ENCODE assay signal across 8 cellular contexts in genomic region chr18:711330-711692, GRCh38. TPM values are rescaled to one million over a fixed set of nuclear protein-coding genes. Genes with fewer than 3 reads are reported as not detected.
DNase-seq lines count a peak whose midpoint lies in the region; ATAC-seq and TF ChIP-seq lines count a peak whose summit lies in the region.

No MANE protein-coding gene starts in this region.

- no peaks in the 10 kb centered on the region for H3K27me3 Mint-ChIP-seq in Caco-2 (ENCODE audit: insufficient read depth, unreplicated experiment)

- TF ChIP-seq CTCF in Caco-2 (IDR thresholded peaks at IDR 0.05; ENCODE audit: insufficient read depth in 1 of 2, low read depth in 1 of 2, low read length in 1 of 2, severe bottlenecking in 1 of 2, unreplicated experiment in 1 of 2) (no peak), RWPE1 (conservative IDR thresholded peaks at IDR 0.05; ENCODE audit: low read depth) (no peak)

- intact Hi-C loops in Caco-2 (cut with micrococcal nuclease; ENCODE audit: unreplicated experiment) = loop anchor here (2.0 to 5.0 kb wide), 2 partner anchors 29 to 54 kb away; partner anchors contain the start of gene TYMS

- H3K27ac ChIP-seq in RWPE1 (peak overlapping the region; percentile 82), esophagus (ENCODE audit: low read depth in 2 of 2, low read length in 1 of 2) (peak overlapping the region; percentile 36 to 88), neuronal stem cell (replicated peaks; ENCODE audit: low read length) (no peak overlapping the region)

- peak overlapping the region; percentile 81 for H3K4me3 Mint-ChIP-seq in Caco-2 (ENCODE audit: unreplicated experiment)

- no peak overlapping the region for H3K18ac ChIP-seq in neuronal stem cell (ENCODE audit: low read length)

- no TSS peak for BruUV-seq in Caco-2 (replicated peaks; lab: Mats Ljungman, UMichigan)

- H3K36me3 ChIP-seq in Caco-2 (ENCODE audit: control insufficient read depth, insufficient read depth, low read length) (peaks cover 6% of the 10 kb centered on the region), esophagus (ENCODE audit: control insufficient read depth in 2 of 2, insufficient read depth in 2 of 2, low read length in 1 of 2) (peaks cover 0 to 3% of the 10 kb centered on the region in 2 donors), neuronal stem cell (replicated peaks in 1 of 2; ENCODE audit: control insufficient read depth in 2 of 2, insufficient read depth in 2 of 2, low read length in 2 of 2) (no peaks in the 10 kb centered on the region)

- peaks cover 19% of the 10 kb centered on the region for H3K4me1 Mint-ChIP-seq in Caco-2 (ENCODE audit: low read depth, unreplicated experiment)

- H3K36me3 Mint-ChIP-seq in Caco-2 (ENCODE audit: insufficient read depth, unreplicated experiment) = peaks cover 44% of the 10 kb centered on the region

- peak overlapping the region; percentile 92 for H2AFZ ChIP-seq in neuronal stem cell (ENCODE audit: low read length)

- ATAC-seq in GM21529 (IDR thresholded peaks at IDR 0.05; ENCODE audit: unreplicated experiment) (peak; percentile 13), HG03521 (IDR thresholded peaks at IDR 0.05; ENCODE audit: unreplicated experiment) (no peak)

- no peak for DNase-seq in Caco-2
- peak; percentile 14 for DNase-seq in RWPE1 (ENCODE audit: low spot score)
- no peak for DNase-seq in neuronal stem cell (ENCODE audit: low spot score)
- DNase-seq in NCI-H1930 (lab: John Stamatoyannopoulos, UW) = no peak
- no peak for DNase-seq in NCI-H2107 treated with DMSO at 0.1 percent for 48 hours (lab: John Stamatoyannopoulos, UW; ENCODE audit: unreplicated experiment)

- H3K9me3 Mint-ChIP-seq in Caco-2 (ENCODE audit: unreplicated experiment) = no peaks in the 10 kb centered on the region

- no peak overlapping the region for H3K14ac ChIP-seq in neuronal stem cell (ENCODE audit: low read length)

- CTCF ChIA-PET in Caco-2 (lab: Charles Lee) (no interaction called here), RWPE1 (lab: Yijun Ruan, JAX) (interaction anchor here (0.7 kb wide), 1 partner anchor 1203 kb away, joined by 3 read pairs; no protein-coding TSS in a partner anchor)

- H3K4me2 ChIP-seq in neuronal stem cell (ENCODE audit: insufficient read depth, low read length, poor library complexity, severe bottlenecking) = peak overlapping the region; percentile 85

- H2BK5ac ChIP-seq in neuronal stem cell (ENCODE audit: low read length) = no peak overlapping the region

- H3K27me3 ChIP-seq in Caco-2 (replicated peaks; ENCODE audit: control insufficient read depth, insufficient read depth, low read length) (no peaks in the 10 kb centered on the region), esophagus (ENCODE audit: control insufficient read depth in 1 of 2, insufficient read depth in 2 of 2, low read length in 2 of 2) (no peaks in the 10 kb centered on the region), neuronal stem cell (ENCODE audit: control insufficient read depth in 3 of 3, insufficient read depth in 3 of 3, low read depth in 1 of 3, low read length in 3 of 3) (peaks cover 0 to 3% (median 0%) of the 10 kb centered on the region in 3 experiments)

- peak overlapping the region; percentile 76 for H3K4me3 ChIP-seq in Caco-2 (ENCODE audit: low read depth, low read length)
- peak overlapping the region; percentile 55 to 76 for H3K4me3 ChIP-seq in esophagus (ENCODE audit: low read depth in 1 of 2, low read length in 2 of 2)
- peak overlapping the region; percentile 48 to 84 for H3K4me3 ChIP-seq in neuronal stem cell (ENCODE audit: low read length in 2 of 2)

- no peak overlapping the region for H2BK15ac ChIP-seq in neuronal stem cell (ENCODE audit: low read length)

- POLR2A ChIA-PET in Caco-2 (lab: Charles Lee) = no interaction called here
- POLR2A ChIA-PET in RWPE1 (lab: Yijun Ruan, JAX; ENCODE audit: low non-redundant PET) = no interaction called here

- H2BK120ac ChIP-seq in neuronal stem cell (ENCODE audit: low read depth, low read length) = no peak overlapping the region

- no peak overlapping the region for H3K9ac ChIP-seq in neuronal stem cell (ENCODE audit: low read depth, low read length, poor library complexity)

- H3K9me3 ChIP-seq in Caco-2 (no peaks in the 10 kb centered on the region), esophagus (ENCODE audit: control insufficient read depth in 2 of 2, insufficient read depth in 1 of 2, low read depth in 1 of 2, low read length in 1 of 2) (no peaks in the 10 kb centered on the region), neuronal stem cell (replicated peaks in 1 of 2; ENCODE audit: control insufficient read depth in 2 of 2, insufficient read depth in 1 of 2, low read depth in 1 of 2, low read length in 2 of 2) (peaks cover 2 to 10% of the 10 kb centered on the region in 2 donors)

- no peak overlapping the region for H4K8ac ChIP-seq in neuronal stem cell (ENCODE audit: low read depth, low read length)

- H2AK5ac ChIP-seq in neuronal stem cell (ENCODE audit: low read depth, low read length) = no peak overlapping the region

- H3K27ac Mint-ChIP-seq in Caco-2 (ENCODE audit: unreplicated experiment) = peak overlapping the region; percentile 81

- H3K79me1 ChIP-seq in neuronal stem cell (ENCODE audit: low read depth, low read length) = no peaks in the 10 kb centered on the region

- 4 to 9% methylated on average over 8 of the region's 8 CpGs for WGBS in esophagus, 2 donors
- no CpG with 5 or more reads among the region's 8 CpGs for WGBS in neuronal stem cell (ENCODE audit: extremely low coverage in 2 of 2, insufficient read length in 2 of 2, insufficient replicate concordance in 1 of 2), 2 donors

- H2BK12ac ChIP-seq in neuronal stem cell (ENCODE audit: low read length) = no peak overlapping the region

- peaks cover 11% of the 10 kb centered on the region; the same call in 1 of the 2 replicates for H3K4me1 ChIP-seq in Caco-2
- H3K4me1 ChIP-seq in esophagus (ENCODE audit: control insufficient read depth in 2 of 2, insufficient read depth in 2 of 2, low read length in 1 of 2) = no peaks in the 10 kb centered on the region
- peaks cover 2 to 3% of the 10 kb centered on the region in 2 donors for H3K4me1 ChIP-seq in neuronal stem cell (ENCODE audit: control insufficient read depth in 2 of 2, insufficient read depth in 1 of 2, low read depth in 1 of 2, low read length in 2 of 2)

- no peak overlapping the region for H3K23ac ChIP-seq in neuronal stem cell (ENCODE audit: low read depth, low read length, poor library complexity)

- no peak overlapping the region for H4K91ac ChIP-seq in neuronal stem cell (ENCODE audit: low read depth, low read length, poor library complexity)

- H3K4ac ChIP-seq in neuronal stem cell (ENCODE audit: low read length) = no peak overlapping the region

RNA-seq across cellular contexts. Expression of gene ENOSF1, which starts 1.1 kb away (rescaled TPM):
- total RNA-seq in Caco-2 (2022) = 112 and 114 TPM in 2 replicates
- 10 to 100 TPM; 23.9 to 75.1 TPM for polyA plus RNA-seq in esophagus
- 10.9 TPM for polyA plus RNA-seq in neuronal stem cell (2013, experiment 1 of 2)
- polyA plus RNA-seq in neuronal stem cell (2013, experiment 2 of 2) = 11.0 TPM

RNA-seq across cellular contexts. Expression of gene TYMS, which starts 53.9 kb away (rescaled TPM):
- 140 and 143 TPM in 2 replicates for total RNA-seq in Caco-2 (2022)
- 10 to 100 TPM; 19.2 to 27.8 TPM for polyA plus RNA-seq in esophagus
- polyA plus RNA-seq in neuronal stem cell (2013, experiment 1 of 2) = 117 TPM
- polyA plus RNA-seq in neuronal stem cell (2013, experiment 2 of 2) = 116 TPM
